15 cellular contexts compared by ENCODE assay signal in the genomic region with DNA sequence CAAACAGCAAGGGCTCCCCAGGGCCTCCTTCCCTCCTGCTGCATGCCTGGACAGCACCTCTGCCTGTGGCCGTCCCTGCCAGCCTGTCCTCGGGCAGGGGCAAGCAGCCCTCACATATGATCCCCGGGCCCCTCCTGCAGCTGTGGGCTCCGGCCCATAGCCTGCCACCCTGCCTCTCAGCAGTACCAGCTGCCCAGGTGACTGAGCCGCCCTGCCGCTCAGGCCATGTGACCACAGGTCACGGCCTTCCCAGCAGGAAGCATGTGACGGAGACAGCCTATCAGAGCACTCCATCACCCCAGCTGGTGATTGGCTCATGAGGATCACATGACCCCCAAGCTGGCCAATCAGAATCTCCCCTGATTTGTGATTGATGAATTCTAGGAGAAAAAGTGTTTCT. TPM values are rescaled to one million over a fixed set of nuclear protein-coding genes. Genes with fewer than 3 reads are reported as not detected.
DNase-seq lines count a peak whose midpoint lies in the region; ATAC-seq and TF ChIP-seq lines count a peak whose summit lies in the region.
"Had no signal": no experiment of that assay in that cellular context is flagged by ENCODE, and none has a peak within 500 bp of the region (broad histone marks: within the 10 kb centered on the region; RNA-seq: fewer than 3 reads in every experiment).

No MANE protein-coding gene starts in this region.

- BruUV-seq in IMR-90 (replicated peaks; lab: Mats Ljungman, UMichigan): no TSS peak

- no peak overlapping the region for H4K8ac ChIP-seq in IMR-90 (ENCODE audit: low read depth in 2 of 2, low read length in 2 of 2)

- no peak overlapping the region for H3K23ac ChIP-seq in IMR-90 (ENCODE audit: low read depth, low read length)

- no peak overlapping the region for H2AK5ac ChIP-seq in IMR-90 (ENCODE audit: low read depth, low read length)

- H3K9me1 ChIP-seq in IMR-90 (ENCODE audit: insufficient read depth, low read length): no peaks in the 10 kb centered on the region

- no peak overlapping the region for H4K5ac ChIP-seq in IMR-90 (ENCODE audit: low read depth, low read length)

- in situ Hi-C loops in IMR-90 (cut with MboI; ENCODE audit: low sequenced_read_pairs): no loop called here

- H3K27ac Mint-ChIP-seq in activated CD4-positive, alpha-beta memory T cell treated with anti-CD3 and anti-CD28 coated beads for 36 hours: no peak overlapping the region
- H3K27ac Mint-ChIP-seq: neural progenitor cell had no signal

- no peak overlapping the region for H3K27ac ChIP-seq in IMR-90 (ENCODE audit: insufficient read depth, low read length)
- H3K27ac ChIP-seq: 22Rv1, hepatocyte, left ventricle myocardium inferior, neural progenitor cell had no signal

- H3K14ac ChIP-seq in IMR-90 (replicated peaks; ENCODE audit: low read depth, low read length): no peak overlapping the region

- H3K4me1 ChIP-seq in IMR-90 (ENCODE audit: control insufficient read depth, insufficient read depth, low read length): no peaks in the 10 kb centered on the region
- H3K4me1 ChIP-seq: neural progenitor cell had no signal

- no peak overlapping the region for H3K4me3 Mint-ChIP-seq in activated CD4-positive, alpha-beta memory T cell treated with anti-CD3 and anti-CD28 coated beads for 36 hours
- H3K4me3 Mint-ChIP-seq: neural progenitor cell had no signal

- no peaks in the 10 kb centered on the region for H3K9me3 ChIP-seq in IMR-90 (ENCODE audit: control insufficient read depth, insufficient read depth, low read length)
- H3K9me3 ChIP-seq: left ventricle myocardium inferior had no signal

- H3K18ac ChIP-seq in IMR-90 (ENCODE audit: low read depth, low read length): no peak overlapping the region

- no peak overlapping the region for H2BK120ac ChIP-seq in IMR-90 (ENCODE audit: low read depth, low read length)

- 100% methylated on average over 1 of the region's 8 CpGs; no CpG with 5 or more reads in 1 of the 2 experiments for WGBS in IMR-90 (ENCODE audit: extremely low coverage in 2 of 2, insufficient read length in 1 of 2), 2 experiments

- no peak overlapping the region for H2AK9ac ChIP-seq in IMR-90 (replicated peaks; ENCODE audit: low read depth, low read length, poor library complexity)

- peaks cover 14% of the 10 kb centered on the region for H3K27me3 ChIP-seq in IMR-90 (ENCODE audit: control insufficient read depth, insufficient read depth, low read length)
- H3K27me3 ChIP-seq: hepatocyte, neural progenitor cell had no signal

- TF ChIP-seq RAD21 in IMR-90 (IDR thresholded peaks at IDR 0.05; ENCODE audit: low read length): no peak

- H3K56ac ChIP-seq in IMR-90 (ENCODE audit: extremely low read depth, insufficient read depth, low read length): no peak overlapping the region

- H3K4me2 ChIP-seq in IMR-90 (ENCODE audit: low read depth, low read length): no peak overlapping the region
- H3K4me2 ChIP-seq: hepatocyte, neural progenitor cell had no signal

- no peak for ATAC-seq in IMR-90 (ENCODE audit: low read depth)

- no peak overlapping the region for H2BK5ac ChIP-seq in IMR-90 (ENCODE audit: low read depth, low read length, poor library complexity, severe bottlenecking)

- no peaks in the 10 kb centered on the region for H3K36me3 Mint-ChIP-seq in activated CD4-positive, alpha-beta memory T cell treated with anti-CD3 and anti-CD28 coated beads for 36 hours
- H3K36me3 Mint-ChIP-seq: neural progenitor cell had no signal

- no peaks in the 10 kb centered on the region for H3K79me1 ChIP-seq in IMR-90 (ENCODE audit: low read depth in 1 of 2, low read length in 2 of 2)

- H3K27me3 Mint-ChIP-seq in activated CD4-positive, alpha-beta memory T cell treated with anti-CD3 and anti-CD28 coated beads for 36 hours: no peaks in the 10 kb centered on the region

- no peak overlapping the region for H4K91ac ChIP-seq in IMR-90 (ENCODE audit: insufficient read depth, low read depth, low read length)

- peak overlapping the region; percentile 33 for H2AFZ ChIP-seq in IMR-90 (replicated peaks; ENCODE audit: low read length, poor library complexity)
- H2AFZ ChIP-seq: hepatocyte, neural progenitor cell had no signal

- H4K20me1 ChIP-seq in IMR-90 (ENCODE audit: insufficient read depth, low read length): no peaks in the 10 kb centered on the region

- POLR2A ChIA-PET in IMR-90 (lab: Charles Lee; ENCODE audit: unreplicated experiment): no interaction called here
- POLR2A ChIA-PET in activated CD4-positive, alpha-beta memory T cell treated with anti-CD3 and anti-CD28 coated beads for 36 hours (lab: Charles Lee): no interaction called here

- no peak for TF ChIP-seq POLR2A in IMR-90 (IDR thresholded peaks at IDR 0.05; ENCODE audit: low read depth, low read length)

- H3K9ac ChIP-seq in IMR-90 (ENCODE audit: low read depth, low read length): no peak overlapping the region
- H3K9ac ChIP-seq: neural progenitor cell had no signal

- no peaks in the 10 kb centered on the region for H3K9me3 Mint-ChIP-seq in activated CD4-positive, alpha-beta memory T cell treated with anti-CD3 and anti-CD28 coated beads for 36 hours
- H3K9me3 Mint-ChIP-seq: neural progenitor cell had no signal

- no peak overlapping the region for H3K4ac ChIP-seq in IMR-90 (ENCODE audit: low read depth, low read length)

- H2BK20ac ChIP-seq in IMR-90 (ENCODE audit: low read depth, low read length): no peak overlapping the region

- H3K4me3 ChIP-seq in IMR-90 (ENCODE audit: insufficient read depth, low read depth, low read length): no peak overlapping the region
- H3K4me3 ChIP-seq: hepatocyte, left ventricle myocardium inferior, neural progenitor cell had no signal

- no peaks in the 10 kb centered on the region for H3K36me3 ChIP-seq in IMR-90 (ENCODE audit: control insufficient read depth, insufficient read depth, low read length)
- H3K36me3 ChIP-seq: neural progenitor cell had no signal

- TF ChIP-seq CTCF in IMR-90 (conservative IDR thresholded peaks at IDR 0.05; ENCODE audit: low read depth, low read length): no peak

- no peak overlapping the region for H2BK15ac ChIP-seq in IMR-90 (ENCODE audit: low read depth, low read length)

- intact Hi-C loops in IMR-90 (cut with micrococcal nuclease): no loop called here
- intact Hi-C loops in activated CD4-positive, alpha-beta memory T cell treated with anti-CD3 and anti-CD28 coated beads for 36 hours (cut with micrococcal nuclease): no loop called here

- DNase-seq in DMS53 (lab: John Stamatoyannopoulos, UW): peak; percentile 6
- no peak for DNase-seq in DMS53 treated with DMSO at 0.1 percent for 48 hours (lab: John Stamatoyannopoulos, UW; ENCODE audit: unreplicated experiment)
- no peak for DNase-seq in IMR-90
- DNase-seq in activated CD4-positive, alpha-beta memory T cell treated with anti-CD3 and anti-CD28 coated beads for 36 hours: peak; percentile 5
- DNase-seq in mesenteric fat pad (ENCODE audit: low spot score): peak; percentile 64
- DNase-seq in dedifferentiated amniotic fluid mesenchymal stem cell (ENCODE audit: extremely low spot score): no peak
- no peak for DNase-seq in DMS 273 (lab: John Stamatoyannopoulos, UW; ENCODE audit: unreplicated experiment)
- no peak for DNase-seq in NCI-H1694 treated with DMSO at 0.1 percent for 48 hours (lab: John Stamatoyannopoulos, UW)
- DNase-seq: GF-D8, left ventricle myocardium inferior, NCI-H1417 treated with DMSO at 0.1 percent for 48 hours, NCI-H510A treated with DMSO at 0.1 percent for 48 hours had no signal

- no peaks in the 10 kb centered on the region for H3K4me1 Mint-ChIP-seq in activated CD4-positive, alpha-beta memory T cell treated with anti-CD3 and anti-CD28 coated beads for 36 hours (ENCODE audit: low read depth)

- CTCF ChIA-PET in IMR-90 (lab: Yijun Ruan, JAX): no interaction called here
- CTCF ChIA-PET in activated CD4-positive, alpha-beta memory T cell treated with anti-CD3 and anti-CD28 coated beads for 36 hours (lab: Charles Lee): no interaction called here

- dilution Hi-C loops in IMR-90 (cut with HindIII; ENCODE audit: low sequenced_read_pairs, unreplicated experiment): no loop called here

TF ChIP-seq in IMR-90, 13 proteins besides CTCF, POLR2A, EP300 and RAD21:
- TF ChIP-seq, protein P1, sequence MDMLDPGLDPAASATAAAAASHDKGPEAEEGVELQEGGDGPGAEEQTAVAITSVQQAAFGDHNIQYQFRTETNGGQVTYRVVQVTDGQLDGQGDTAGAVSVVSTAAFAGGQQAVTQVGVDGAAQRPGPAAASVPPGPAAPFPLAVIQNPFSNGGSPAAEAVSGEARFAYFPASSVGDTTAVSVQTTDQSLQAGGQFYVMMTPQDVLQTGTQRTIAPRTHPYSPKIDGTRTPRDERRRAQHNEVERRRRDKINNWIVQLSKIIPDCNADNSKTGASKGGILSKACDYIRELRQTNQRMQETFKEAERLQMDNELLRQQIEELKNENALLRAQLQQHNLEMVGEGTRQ (IDR thresholded peaks at IDR 0.05; ENCODE audit: low read depth, low read length): peak; percentile 81
- no peak for TF ChIP-seq RCOR1 (IDR thresholded peaks at IDR 0.05; ENCODE audit: insufficient replicate concordance, low read length)
TF ChIP-seq in IMR-90: peak in this region for 1.

RNA-seq across cellular contexts. Expression of a gene that starts 23.9 kb away (rescaled TPM):
- total RNA-seq in IMR-90 (2012; rRNA removed) (not detected in 2 replicates), mesenteric fat pad (105 TPM)
- not detected in 2 replicates for polyA plus RNA-seq in IMR-90 (2012; rRNA removed)
- not detected in 2 replicates for polyA plus RNA-seq in IMR-90 (2012; cell fraction: cytosol; rRNA removed)
- polyA plus RNA-seq in IMR-90 (2012; cell fraction: nucleus; rRNA removed; ENCODE audit: low replicate concordance): 0.24 TPM in 1 of 2 replicates, not detected in the other
- not detected for total RNA-seq in activated CD4-positive, alpha-beta memory T cell treated with anti-CD3 and anti-CD28 coated beads for 36 hours

Comparison
In these comparisons a context has a peak if more than half of its experiments do, and no peak if none do; other contexts are left out.
1. DNase-seq: peak in DMS53 (single experiment), activated CD4-positive, alpha-beta memory T cell treated with anti-CD3 and anti-CD28 coated beads for 36 hours (single experiment) and mesenteric fat pad (single experiment); none in DMS53 treated with DMSO at 0.1 percent for 48 hours (single experiment), IMR-90 (single experiment), dedifferentiated amniotic fluid mesenchymal stem cell (single experiment), DMS 273 (single experiment) and NCI-H1694 treated with DMSO at 0.1 percent for 48 hours (single experiment).
2. RNA of a gene that starts 23.9 kb away (total RNA-seq): 105 TPM in mesenteric fat pad (single experiment); not detected in IMR-90 and not detected in activated CD4-positive, alpha-beta memory T cell treated with anti-CD3 and anti-CD28 coated beads for 36 hours; every median in the first group is over 100 times any median in the second.